In the genomic region with DNA sequence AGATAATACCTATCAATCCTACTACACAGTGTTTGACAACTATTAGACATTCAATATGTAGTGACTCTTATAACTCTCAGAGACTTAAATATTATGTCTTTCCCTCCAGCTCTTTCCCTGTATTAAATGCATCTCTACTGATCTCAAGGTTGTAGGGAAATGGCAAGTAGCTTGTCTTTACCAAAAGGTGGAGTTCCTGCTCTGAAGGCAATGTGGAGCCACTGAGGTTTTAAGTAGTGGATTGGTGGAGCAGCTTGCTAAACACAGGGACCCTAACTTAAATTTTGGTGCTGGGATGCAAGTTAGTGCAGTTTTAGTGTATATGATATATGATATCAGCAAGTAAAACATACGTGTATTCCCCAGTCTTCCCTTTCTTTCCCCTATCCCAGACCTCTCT, we compare ENCODE assay signal across 16 cellular contexts. TPM values are rescaled to one million over a fixed set of nuclear protein-coding genes. Genes with fewer than 3 reads are reported as not detected.
DNase-seq lines count a peak whose midpoint lies in the region; ATAC-seq and TF ChIP-seq lines count a peak whose summit lies in the region.
"Had no signal": no experiment of that assay in that cellular context is flagged by ENCODE, and none has a peak within 500 bp of the region (broad histone marks: within the 10 kb centered on the region; RNA-seq: fewer than 3 reads in every experiment).

No MANE protein-coding gene starts in this region.

- H3K4me1 Mint-ChIP-seq in HFFc6 (ENCODE audit: low read depth), result peaks cover 68% of the 10 kb centered on the region

- DNase-seq in HFFc6, result no peak
- no peak for DNase-seq in WERI-Rb-1
- no peak for DNase-seq in fibroblast of the aortic adventitia (ENCODE audit: low read depth)
- no peak for DNase-seq in psoas muscle
- no peak for DNase-seq in NCI-H187 (lab: John Stamatoyannopoulos, UW)
- DNase-seq in amniotic stem cell (lab: John Stamatoyannopoulos, UW), result no peak
- DNase-seq: activated CD4-positive, alpha-beta T cell treated with anti-CD3 and anti-CD28 coated beads, Interleukin-2, amount 50 U/mL, for 1 hour; activated T-cell treated with anti-CD3 and anti-CD28 coated beads, Interleukin-2, amount 50 U/mL, for 72 hours; KG1; NCI-H1417 treated with DMSO at 0.1 percent for 48 hours; NCI-H526; RPMI8226; stimulated activated naive B cell treated with anti-CD40 and anti-IgM and Interleukin-4, amounts not matched to agents 10 μg/mL and 1 μg/mL and 100 μg/mL, for 72 hours had no signal

- H3K27ac Mint-ChIP-seq in HFFc6, result peak overlapping the region; percentile 80
- H3K27ac Mint-ChIP-seq: activated T-cell treated with anti-CD3 and anti-CD28 coated beads, Interleukin-2, amount 50 U/mL, for 72 hours; stimulated activated naive B cell treated with anti-CD40 and anti-IgM and Interleukin-4, amounts not matched to agents 10 μg/mL and 1 μg/mL and 100 μg/mL, for 72 hours; T-helper 2 cell treated with Interferon-gamma antibody and Interleukin-4, amounts not matched to agents 5 μg/mL and 100 μg/mL, for 36 hours had no signal

- no peak for ATAC-seq in psoas muscle
- ATAC-seq in GM19467 (IDR thresholded peaks at IDR 0.05; ENCODE audit: unreplicated experiment), result no peak
- ATAC-seq: activated T-cell treated with anti-CD3 and anti-CD28 coated beads, Interleukin-2, amount 50 U/mL, for 72 hours; stimulated activated naive B cell treated with anti-CD40 and anti-IgM and Interleukin-4, amounts not matched to agents 10 μg/mL and 1 μg/mL and 100 μg/mL, for 72 hours had no signal

- H3K9me3 Mint-ChIP-seq in HFFc6, result no peaks in the 10 kb centered on the region
- H3K9me3 Mint-ChIP-seq: activated T-cell treated with anti-CD3 and anti-CD28 coated beads, Interleukin-2, amount 50 U/mL, for 72 hours; CD14-positive monocyte; stimulated activated naive B cell treated with anti-CD40 and anti-IgM and Interleukin-4, amounts not matched to agents 10 μg/mL and 1 μg/mL and 100 μg/mL, for 72 hours; T-helper 2 cell treated with Interferon-gamma antibody and Interleukin-4, amounts not matched to agents 5 μg/mL and 100 μg/mL, for 36 hours had no signal

- H3K36me3 Mint-ChIP-seq in HFFc6 (ENCODE audit: low read depth), result no peaks in the 10 kb centered on the region
- H3K36me3 Mint-ChIP-seq: CD14-positive monocyte; stimulated activated naive B cell treated with anti-CD40 and anti-IgM and Interleukin-4, amounts not matched to agents 10 μg/mL and 1 μg/mL and 100 μg/mL, for 72 hours had no signal

- no peaks in the 10 kb centered on the region for H3K9me3 ChIP-seq in WERI-Rb-1 (ENCODE audit: severe bottlenecking)
- no peaks in the 10 kb centered on the region for H3K9me3 ChIP-seq in psoas muscle

- H3K27me3 ChIP-seq in WERI-Rb-1 (ENCODE audit: insufficient read depth, low read depth, severe bottlenecking), result no peaks in the 10 kb centered on the region
- H3K27me3 ChIP-seq in psoas muscle (ENCODE audit: insufficient read depth in 3 of 3, low read length in 2 of 3), result no peaks in the 10 kb centered on the region

- peak overlapping the region; percentile 58 for H3K4me3 Mint-ChIP-seq in HFFc6
- H3K4me3 Mint-ChIP-seq: activated T-cell treated with anti-CD3 and anti-CD28 coated beads, Interleukin-2, amount 50 U/mL, for 72 hours; CD14-positive monocyte; stimulated activated naive B cell treated with anti-CD40 and anti-IgM and Interleukin-4, amounts not matched to agents 10 μg/mL and 1 μg/mL and 100 μg/mL, for 72 hours; T-helper 2 cell treated with Interferon-gamma antibody and Interleukin-4, amounts not matched to agents 5 μg/mL and 100 μg/mL, for 36 hours had no signal

- intact Hi-C loops in psoas muscle (cut with DNase I), result no loop called here

- TF ChIP-seq CTCF in HFFc6 (IDR thresholded peaks at IDR 0.05) (0 out of 2 replicates have a peak, but pooled peaks have one; percentile 9), WERI-Rb-1 (IDR thresholded peaks at IDR 0.05; ENCODE audit: low read depth, low read length) (0 out of 2 replicates have a peak, but pooled peaks have one; percentile 10), fibroblast of the aortic adventitia (IDR thresholded peaks at IDR 0.05; ENCODE audit: insufficient read depth, low read length) (peak; percentile 2), psoas muscle (IDR thresholded peaks at IDR 0.05) (no peak)

- H3K27me3 Mint-ChIP-seq in HFFc6 (ENCODE audit: insufficient read depth), result no peaks in the 10 kb centered on the region

- H3K27ac ChIP-seq in WERI-Rb-1, result peak overlapping the region; percentile 35
- H3K27ac ChIP-seq in psoas muscle, result peak overlapping the region; percentile 66

- 35 to 55% (median 38%) methylated on average over 1 of the region's 1 CpG for WGBS in psoas muscle, 3 donors

- H3K36me3 ChIP-seq in WERI-Rb-1 (no peaks in the 10 kb centered on the region), psoas muscle (ENCODE audit: insufficient read depth in 1 of 2, low read depth in 1 of 2) (no peaks in the 10 kb centered on the region)

- H3K4me1 ChIP-seq in psoas muscle, result peaks cover 89% of the 10 kb centered on the region

- no peak overlapping the region for H3K4me3 ChIP-seq in WERI-Rb-1 (ENCODE audit: low read depth, low read length)
- H3K4me3 ChIP-seq in fibroblast of the aortic adventitia (ENCODE audit: low read depth, low read length), result no peak overlapping the region
- no peak overlapping the region for H3K4me3 ChIP-seq in psoas muscle

RNA-seq across cellular contexts. Expression of a gene that starts 13.1 kb away (rescaled TPM):
- 10 to 100 TPM; 14.1 to 22.2 (median 18.2) TPM for total RNA-seq in HFFc6 (2021; fragmentation: NEBNext Ultra II Directional; extraction: Animal tissue kit (Norgen Biotek cat#: 25700))
- 21.2 and 34.3 TPM in 2 replicates for total RNA-seq in fibroblast of the aortic adventitia (ENCODE audit: low replicate concordance)
- 10 to 100 TPM; 31.5 to 92.1 (median 53.4) TPM for total RNA-seq in psoas muscle
- polyA plus RNA-seq in psoas muscle, result 10 to 100 TPM; 15.6 to 33.3 (median 19.1) TPM

RNA-seq across cellular contexts. Expression of a gene that starts 58.8 kb away (rescaled TPM):
- 10 to 100 TPM; 23.2 to 30.2 (median 23.9) TPM for total RNA-seq in HFFc6 (2021; fragmentation: NEBNext Ultra II Directional; extraction: Animal tissue kit (Norgen Biotek cat#: 25700))
- total RNA-seq in fibroblast of the aortic adventitia (ENCODE audit: low replicate concordance) (23.6 and 45.1 TPM in 2 replicates), psoas muscle (10 to 100 TPM; 35.1 to 68.1 (median 51.0) TPM)
- polyA plus RNA-seq in psoas muscle, result 100 to 1,000 TPM in 1 of 3 donors, 10 to 100 TPM in 2; 49.8 to 162 (median 72.5) TPM
